ENCODE assay signal across 8 cellular contexts in the genomic region with DNA sequence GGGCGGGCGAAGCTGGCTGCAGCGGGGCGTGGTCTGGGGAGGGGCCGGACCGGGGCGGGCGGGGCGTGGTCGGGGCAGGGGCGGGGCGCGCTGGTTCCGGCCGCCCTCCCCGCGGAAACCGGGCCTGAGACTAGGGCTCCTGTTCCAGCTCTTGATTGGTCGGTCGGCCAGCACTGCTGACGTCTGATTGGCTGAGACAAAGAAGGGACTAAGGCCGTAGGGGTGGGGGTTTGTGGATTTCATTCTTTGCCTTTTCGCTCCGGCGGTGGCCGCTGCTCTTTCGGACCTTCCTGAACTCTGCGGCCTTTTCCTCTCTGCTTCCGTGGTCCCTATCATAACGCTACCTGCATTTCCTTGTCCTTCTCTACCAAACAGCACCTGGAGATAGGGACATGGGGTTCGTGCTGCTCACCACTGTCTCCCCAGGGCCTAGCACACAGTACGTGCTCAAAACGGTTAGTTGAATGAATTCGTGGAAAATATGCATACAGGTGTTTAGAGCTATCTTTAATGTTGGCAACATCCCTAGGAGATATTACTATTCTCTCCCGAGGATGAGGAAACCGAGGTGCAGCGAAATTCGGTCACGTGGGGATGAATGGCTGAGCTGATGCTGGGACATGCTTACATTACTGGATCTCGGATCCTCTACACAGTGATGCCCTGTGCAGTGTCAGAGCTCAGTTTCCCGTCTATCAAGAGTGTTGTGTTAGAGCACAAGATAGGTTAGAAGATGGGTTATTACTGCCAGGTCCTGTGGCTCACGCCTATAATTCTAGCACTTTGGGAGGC.
DNase-seq lines count a peak whose midpoint lies in the region; ATAC-seq and TF ChIP-seq lines count a peak whose summit lies in the region.

No MANE protein-coding gene starts in this region.

- no peaks in the 10 kb centered on the region for H3K9me3 Mint-ChIP-seq in activated naive CD8-positive, alpha-beta T cell treated with anti-CD3 and anti-CD28 coated beads for 36 hours
- H3K9me3 Mint-ChIP-seq in osteocyte (ENCODE audit: unreplicated experiment): no peaks in the 10 kb centered on the region

- peaks cover 32% of the 10 kb centered on the region for H3K27me3 Mint-ChIP-seq in activated naive CD8-positive, alpha-beta T cell treated with anti-CD3 and anti-CD28 coated beads for 36 hours
- peaks cover 21% of the 10 kb centered on the region for H3K27me3 Mint-ChIP-seq in osteocyte (ENCODE audit: unreplicated experiment)

- H3K4me1 Mint-ChIP-seq in activated naive CD8-positive, alpha-beta T cell treated with anti-CD3 and anti-CD28 coated beads for 36 hours: peaks cover 27% of the 10 kb centered on the region
- peaks cover 31% of the 10 kb centered on the region for H3K4me1 Mint-ChIP-seq in osteocyte (ENCODE audit: unreplicated experiment)

- H3K4me3 Mint-ChIP-seq in activated naive CD8-positive, alpha-beta T cell treated with anti-CD3 and anti-CD28 coated beads for 36 hours: peak overlapping the region; percentile 91
- peak overlapping the region; percentile 72 for H3K4me3 Mint-ChIP-seq in osteocyte (ENCODE audit: unreplicated experiment)

- peak overlapping the region; percentile 74 for H3K27ac Mint-ChIP-seq in activated naive CD8-positive, alpha-beta T cell treated with anti-CD3 and anti-CD28 coated beads for 36 hours
- no peak overlapping the region for H3K27ac Mint-ChIP-seq in osteocyte (ENCODE audit: unreplicated experiment)

- CTCF ChIA-PET in HEK293T (lab: Yijun Ruan, JAX): interaction anchor here (0.9 to 1.1 kb wide), 1 partner anchor 74 kb away, joined by 3 read pairs; no protein-coding TSS in a partner anchor

- peak overlapping the region; percentile 88 for H3K4me3 ChIP-seq in thoracic aorta

- DNase-seq in GM04504 (ENCODE audit: low read depth) (peak; percentile 78), HEK293T (ENCODE audit: extremely low spot score) (peak; percentile 96), MV-4-11 (lab: John Stamatoyannopoulos, UW) (peak; percentile 84), Right ventricle myocardium superior (peak; percentile 95), osteocyte (ENCODE audit: extremely low spot score, unreplicated experiment) (peak; percentile 94), thoracic aorta (ENCODE audit: low spot score) (peak; percentile 76)
- DNase-seq in activated naive CD8-positive, alpha-beta T cell treated with anti-CD3 and anti-CD28 coated beads for 36 hours: peak; percentile 86

- H3K27me3 ChIP-seq in thoracic aorta (replicated peaks; ENCODE audit: insufficient read depth): no peaks in the 10 kb centered on the region

- no peaks in the 10 kb centered on the region for H3K36me3 ChIP-seq in thoracic aorta

- TF ChIP-seq CTCF in osteocyte (IDR thresholded peaks at IDR 0.05) (no peak), thoracic aorta (IDR thresholded peaks at IDR 0.05) (no peak)

- POLR2A ChIA-PET in HEK293T (lab: Yijun Ruan, JAX): interaction anchor here (0.6 to 2.9 kb wide), 28 partner anchors 8 to 780 kb away, joined by 3 to 20 read pairs (median 3); partner anchors contain the start of genes NFAM1 and PMM1

- peak; percentile 97 for ATAC-seq in SK-N-SH treated with all-trans-retinoic acid at 6 μM for 48 hours
- peak; percentile 97 for ATAC-seq in Right ventricle myocardium superior (ENCODE audit: poor library complexity)
- peak; percentile 87 for ATAC-seq in thoracic aorta (ENCODE audit: insufficient number of reproducible peaks, low FRiP score, low read depth)

- H3K9me3 ChIP-seq in thoracic aorta: no peaks in the 10 kb centered on the region

- H3K36me3 Mint-ChIP-seq in activated naive CD8-positive, alpha-beta T cell treated with anti-CD3 and anti-CD28 coated beads for 36 hours: no peaks in the 10 kb centered on the region
- no peaks in the 10 kb centered on the region for H3K36me3 Mint-ChIP-seq in osteocyte (ENCODE audit: unreplicated experiment)

- intact Hi-C loops in Right ventricle myocardium superior (cut with DNase I): no loop called here

- peaks cover 28 to 50% of the 10 kb centered on the region in 2 donors for H3K4me1 ChIP-seq in thoracic aorta (ENCODE audit: control insufficient read depth in 1 of 2, low read depth in 2 of 2)

- no peak overlapping the region for H3K27ac ChIP-seq in thoracic aorta

TF ChIP-seq in HEK293T, 16 proteins besides CTCF, POLR2A, EP300 and RAD21:
- TF ChIP-seq ZNF384 (IDR thresholded peaks at IDR 0.05) (no peak), PKNOX1 (IDR thresholded peaks at IDR 0.05) (0 out of 2 replicates have a peak, but pooled peaks have one; percentile 46)
TF ChIP-seq in HEK293T: peak in this region for 1.

TF ChIP-seq in SK-N-SH treated with all-trans-retinoic acid at 6 μM for 48 hours, 23 proteins besides CTCF, POLR2A, EP300 and RAD21:
- no peak for TF ChIP-seq ZFP3 (CRISPR knock-in tag; IDR thresholded peaks at IDR 0.05)
- TF ChIP-seq POU6F1 (CRISPR knock-in tag; IDR thresholded peaks at IDR 0.05; ENCODE audit: borderline replicate concordance, low read depth): no peak
- no peak for TF ChIP-seq ARNTL (CRISPR knock-in tag; IDR thresholded peaks at IDR 0.05; ENCODE audit: borderline replicate concordance, low read depth)
- TF ChIP-seq CSDC2 (CRISPR knock-in tag; IDR thresholded peaks at IDR 0.05): no peak
- TF ChIP-seq OSR1 (CRISPR knock-in tag; IDR thresholded peaks at IDR 0.05): no peak
TF ChIP-seq in SK-N-SH treated with all-trans-retinoic acid at 6 μM for 48 hours: peak in this region for 0.
